Comparison of ENCODE assay signal across 1 cellular context in genomic region chr1:93000291-93000690, GRCh38.
TF ChIP-seq lines count a peak whose summit lies in the region.

No MANE protein-coding gene starts in this region.

TF ChIP-seq in HEK293T, 16 proteins besides CTCF, POLR2A, EP300 and RAD21 (continued from another document):
- TF ChIP-seq PKNOX1 (IDR thresholded peaks at IDR 0.05) (no peak), L3MBTL2 (conservative IDR thresholded peaks at IDR 0.05) (no peak), TARDBP (IDR thresholded peaks at IDR 0.05) (no peak), SP1 (IDR thresholded peaks at IDR 0.05) (no peak)
